ENCODE assay signal across 24 cellular contexts in genomic region chr15:73717206-73717605, GRCh38. TPM values are rescaled to one million over a fixed set of nuclear protein-coding genes. Genes with fewer than 3 reads are reported as not detected.
DNase-seq lines count a peak whose midpoint lies in the region; ATAC-seq and TF ChIP-seq lines count a peak whose summit lies in the region.
"Had no signal": no experiment of that assay in that cellular context is flagged by ENCODE, and none has a peak within 500 bp of the region (broad histone marks: within the 10 kb centered on the region; RNA-seq: fewer than 3 reads in every experiment).

No MANE protein-coding gene starts in this region.

- H3K79me2 ChIP-seq in osteoblast (ENCODE audit: insufficient read depth, low read length): no peaks in the 10 kb centered on the region

- H3K9me3 Mint-ChIP-seq in CD8-positive, alpha-beta T cell: no peaks in the 10 kb centered on the region
- H3K9me3 Mint-ChIP-seq: CD14-positive monocyte; CD4-positive, alpha-beta T cell; HFFc6 had no signal

- H4K20me1 ChIP-seq in osteoblast (ENCODE audit: insufficient read depth, low read length): peaks cover 6% of the 10 kb centered on the region

- TF ChIP-seq CTCF in left ventricle myocardium inferior (IDR thresholded peaks at IDR 0.05; ENCODE audit: borderline replicate concordance): no peak
- no peak for TF ChIP-seq CTCF in VCaP (conservative IDR thresholded peaks at IDR 0.05)
- TF ChIP-seq CTCF in osteoblast (IDR thresholded peaks at IDR 0.05; ENCODE audit: extremely low read depth, low read depth, low read length): no peak
- TF ChIP-seq CTCF in CD8-positive, alpha-beta T cell (IDR thresholded peaks at IDR 0.05): no peak

- H3K4me3 ChIP-seq in left ventricle myocardium inferior (no peak overlapping the region), osteoblast (ENCODE audit: insufficient read depth, low read length) (no peak overlapping the region)
- no peak overlapping the region for H3K4me3 ChIP-seq in CD8-positive, alpha-beta T cell (ENCODE audit: low read depth, low read length)
- H3K4me3 ChIP-seq: A549; BLaER1 treated with 17β-estradiol and CSF1 and Interleukin-3, amounts not matched to agents 10 nM and 100 nM; GM12878; HAP-1 had no signal

- H3K36me3 ChIP-seq in left ventricle myocardium inferior: peaks cover 14% of the 10 kb centered on the region
- H3K36me3 ChIP-seq in osteoblast (ENCODE audit: insufficient read depth, low read length): peaks cover 20% of the 10 kb centered on the region
- no peaks in the 10 kb centered on the region for H3K36me3 ChIP-seq in CD8-positive, alpha-beta T cell (ENCODE audit: insufficient read depth, low read length)

- H3K27ac ChIP-seq in left ventricle myocardium inferior (replicated peaks) (peak overlapping the region; percentile 83), VCaP (peak overlapping the region; percentile 39; the same call in 1 of the 2 replicates), osteoblast (ENCODE audit: low read depth, low read length) (no peak overlapping the region)
- no peak overlapping the region for H3K27ac ChIP-seq in CD8-positive, alpha-beta T cell (ENCODE audit: low read depth, low read length)
- H3K27ac ChIP-seq: A549; BLaER1 treated with 17β-estradiol and CSF1 and Interleukin-3, amounts not matched to agents 10 nM and 100 nM had no signal

- H3K27me3 ChIP-seq in left ventricle myocardium inferior (ENCODE audit: low read depth) (no peaks in the 10 kb centered on the region), osteoblast (ENCODE audit: insufficient read depth, low read length) (peaks cover 13% of the 10 kb centered on the region)
- H3K27me3 ChIP-seq in CD8-positive, alpha-beta T cell (ENCODE audit: insufficient read depth, low read length): no peaks in the 10 kb centered on the region
- H3K27me3 ChIP-seq: BE2C; BLaER1 treated with 17β-estradiol and CSF1 and Interleukin-3, amounts not matched to agents 10 nM and 100 nM had no signal

- no peaks in the 10 kb centered on the region for H3K4me1 Mint-ChIP-seq in CD8-positive, alpha-beta T cell (ENCODE audit: low read depth)

- intact Hi-C loops in left ventricle myocardium inferior (cut with micrococcal nuclease): no loop called here
- intact Hi-C loops in left ventricle myocardium superior (cut with micrococcal nuclease): no loop called here
- intact Hi-C loops in CD8-positive, alpha-beta T cell (cut with DNase I, micrococcal nuclease): no loop called here

- H3K4me2 ChIP-seq in osteoblast (ENCODE audit: insufficient read depth, low read length): no peak overlapping the region
- H3K4me2 ChIP-seq: A549; BLaER1 treated with 17β-estradiol and CSF1 and Interleukin-3, amounts not matched to agents 10 nM and 100 nM had no signal

- DNase-seq in left ventricle myocardium inferior (no peak), left ventricle myocardium superior (no peak), fibroblast of peridontal ligament (ENCODE audit: extremely low read depth) (peak; percentile 11), osteoblast (ENCODE audit: insufficient read length, low spot score, missing footprints) (peak; percentile 87), pons (ENCODE audit: low spot score) (no peak)
- DNase-seq in CD8-positive, alpha-beta T cell: no peak
- DNase-seq: 8988T; ACHN; AML-193; BE2C; Caco-2; CD4-positive, alpha-beta T cell; DND-41; EL; GDM1; GOT3; HFFc6 had no signal

- CTCF ChIA-PET in CD8-positive, alpha-beta T cell (lab: Charles Lee): interaction anchor here (0.8 to 3.9 kb wide), 3 partner anchors 12 to 40 kb away, joined by 3 to 16 read pairs (median 5); no protein-coding TSS in a partner anchor

- ATAC-seq in left ventricle myocardium superior (no peak), GM18873 (IDR thresholded peaks at IDR 0.05; ENCODE audit: low FRiP score, unreplicated experiment) (no peak)
- ATAC-seq in CD8-positive, alpha-beta T cell: no peak
- ATAC-seq: GM12878 had no signal

- peaks cover 21% of the 10 kb centered on the region for H3K27me3 Mint-ChIP-seq in CD8-positive, alpha-beta T cell (ENCODE audit: low read depth)

- no peak overlapping the region for H3K4me3 Mint-ChIP-seq in CD8-positive, alpha-beta T cell
- H3K4me3 Mint-ChIP-seq: CD14-positive monocyte; CD4-positive, alpha-beta T cell; HFFc6 had no signal

- no peak overlapping the region for H2AFZ ChIP-seq in osteoblast (ENCODE audit: low read length)

- no peaks in the 10 kb centered on the region for H3K36me3 Mint-ChIP-seq in CD8-positive, alpha-beta T cell
- H3K36me3 Mint-ChIP-seq: CD14-positive monocyte had no signal

- H3K9me3 ChIP-seq in left ventricle myocardium inferior (replicated peaks): no peaks in the 10 kb centered on the region
- no peaks in the 10 kb centered on the region for H3K9me3 ChIP-seq in osteoblast (ENCODE audit: low read depth, low read length)
- H3K9me3 ChIP-seq in CD8-positive, alpha-beta T cell (ENCODE audit: low read length): no peaks in the 10 kb centered on the region
- H3K9me3 ChIP-seq: A549; BE2C; BLaER1 treated with 17β-estradiol and CSF1 and Interleukin-3, amounts not matched to agents 10 nM and 100 nM; Caco-2; HAP-1 had no signal

- H3K4me1 ChIP-seq in left ventricle myocardium inferior: peaks cover 31% of the 10 kb centered on the region
- no peaks in the 10 kb centered on the region for H3K4me1 ChIP-seq in osteoblast (ENCODE audit: insufficient read depth, low read length)
- H3K4me1 ChIP-seq in CD8-positive, alpha-beta T cell (ENCODE audit: insufficient read depth, low read length): no peaks in the 10 kb centered on the region
- H3K4me1 ChIP-seq: A549, BE2C, Caco-2, HAP-1 had no signal

- no peak overlapping the region for H3K27ac Mint-ChIP-seq in CD8-positive, alpha-beta T cell
- H3K27ac Mint-ChIP-seq: CD14-positive monocyte; CD4-positive, alpha-beta T cell; HFFc6 had no signal

- POLR2A ChIA-PET in CD8-positive, alpha-beta T cell (lab: Charles Lee): no interaction called here

RNA-seq across cellular contexts. Expression of gene CD276, which starts 33.0 kb away (rescaled TPM):
- total RNA-seq in left ventricle myocardium inferior (32.4 TPM), left ventricle myocardium superior (39.0 TPM), osteoblast (145 and 154 TPM in 2 replicates)
- total RNA-seq in CD8-positive, alpha-beta T cell: not detected
- total RNA-seq: CD4-positive, alpha-beta T cell had no signal

RNA-seq across cellular contexts. Expression of gene INSYN1, which starts 35.9 kb away (rescaled TPM):
- total RNA-seq in left ventricle myocardium inferior: 121 TPM
- 168 TPM for total RNA-seq in left ventricle myocardium superior
- total RNA-seq in osteoblast: 3.8 and 4.7 TPM in 2 replicates
- not detected for total RNA-seq in CD8-positive, alpha-beta T cell
- total RNA-seq: CD4-positive, alpha-beta T cell; GM12878 had no signal

Comparison
In these comparisons a context has a peak if more than half of its experiments do, and no peak if none do; other contexts are left out.
1. DNase-seq: peak in fibroblast of peridontal ligament (single experiment) and osteoblast (single experiment); none in left ventricle myocardium inferior (single experiment), left ventricle myocardium superior (single experiment), CD8-positive, alpha-beta T cell (0 of 7) and pons (single experiment).
2. H3K27ac ChIP-seq: peak in left ventricle myocardium inferior (single experiment) and VCaP (single experiment); none in osteoblast (single experiment) and CD8-positive, alpha-beta T cell (single experiment).
3. RNA of gene CD276, which starts 33.0 kb away (total RNA-seq): 145 to 154 TPM in osteoblast, 39.0 TPM in left ventricle myocardium superior (single experiment) and 32.4 TPM in left ventricle myocardium inferior (single experiment); not detected in CD8-positive, alpha-beta T cell; every median in the first group is over 10 times any median in the second.
4. RNA of gene INSYN1, which starts 35.9 kb away (total RNA-seq): 168 TPM in left ventricle myocardium superior (single experiment) and 121 TPM in left ventricle myocardium inferior (single experiment); 3.8 to 4.7 TPM in osteoblast and not detected in CD8-positive, alpha-beta T cell; every median in the first group is over 10 times any median in the second.